ENCODE assay signal across 1 cellular context in genomic region chr6:68639211-68639610, GRCh38.
TF ChIP-seq lines count a peak whose summit lies in the region.

No MANE protein-coding gene starts in this region.

TF ChIP-seq in WTC11, 78 proteins besides CTCF, POLR2A, EP300 and RAD21 (continued from another document):
- TF ChIP-seq ARID4B (CRISPR knock-in tag; IDR thresholded peaks at IDR 0.05; ENCODE audit: borderline replicate concordance) (no peak), CDX4 (CRISPR knock-in tag; IDR thresholded peaks at IDR 0.05; ENCODE audit: borderline replicate concordance) (no peak), ZSCAN18 (CRISPR knock-in tag; IDR thresholded peaks at IDR 0.05) (no peak), IRF2 (CRISPR knock-in tag; IDR thresholded peaks at IDR 0.05; ENCODE audit: borderline replicate concordance, low read depth) (no peak), E2F4 (CRISPR knock-in tag; IDR thresholded peaks at IDR 0.05; ENCODE audit: borderline replicate concordance, low read depth) (no peak), ZBTB43 (CRISPR knock-in tag; IDR thresholded peaks at IDR 0.05) (no peak), KAT7 (CRISPR knock-in tag; IDR thresholded peaks at IDR 0.05; ENCODE audit: borderline replicate concordance) (no peak)
